In the genomic region with DNA sequence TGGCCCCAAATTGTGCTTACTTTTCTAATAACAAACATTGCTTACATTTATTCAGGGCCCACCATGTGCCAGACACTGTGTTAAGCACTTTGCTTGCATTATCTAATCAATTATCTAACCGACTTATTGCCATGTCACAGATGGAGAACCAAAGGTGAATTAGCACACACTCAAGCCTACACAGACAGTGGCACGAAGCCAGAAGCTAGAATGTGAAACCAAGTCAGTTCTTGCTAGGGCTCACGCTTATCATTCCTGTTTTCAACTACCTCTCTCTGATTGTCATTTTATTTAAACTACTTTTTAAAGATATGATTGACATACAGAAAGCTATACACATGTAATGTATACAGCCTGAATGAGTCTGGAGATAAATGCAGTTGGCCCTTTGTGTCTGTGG, we compare ENCODE assay signal across 16 cellular contexts.
"Had no signal": no experiment of that assay in that cellular context is flagged by ENCODE, and none has a peak within 500 bp of the region (broad histone marks: within the 10 kb centered on the region; RNA-seq: fewer than 3 reads in every experiment).

No MANE protein-coding gene starts in this region.

- DNase-seq: activated CD4-positive, alpha-beta T cell treated with anti-CD3 and anti-CD28 coated beads, Interleukin-2, amount 50 U/mL, for 1 hour; activated CD8-positive, alpha-beta memory T cell treated with anti-CD3 and anti-CD28 coated beads for 24 hours; activated naive CD8-positive, alpha-beta T cell treated with anti-CD3 and anti-CD28 coated beads, Interleukin-2, amount 10 ng/mL, durations not matched to agents 7 days and 5 days; brain microvascular endothelial cell; cerebellar nuclear complex; effector memory CD4-positive, alpha-beta T cell; heart right ventricle; islet precursor cell; left lung; stimulated activated CD4-positive, alpha-beta T cell treated with anti-CD3 and anti-CD28 coated beads, Interleukin-2, amount 100 ng/mL, for 48 hours; T-helper 9 cell; transverse colon had no signal

- H3K4me3 ChIP-seq: gastroesophageal sphincter, heart right ventricle, left lung, transverse colon had no signal

- H3K36me3 ChIP-seq: brain microvascular endothelial cell, gastroesophageal sphincter, heart right ventricle, left lung, transverse colon had no signal

- ATAC-seq: activated CD4-positive, CD25-positive, alpha-beta regulatory T cell treated with anti-CD3 and anti-CD28 coated beads, Interleukin-2, amount 50 U/mL, for 24 hours; gastroesophageal sphincter; heart right ventricle; left lung; natural killer cell treated with Interleukin-12 subunit alpha and Interleukin-12 subunit beta and Interleukin-15 and Interleukin-18, amount 100 ng/mL, for 72 hours; stimulated activated memory B cell treated with anti-CD40 and anti-IgM and Interleukin-4, amounts not matched to agents 10 μg/mL and 1 μg/mL and 100 μg/mL, for 72 hours had no signal

- H3K4me1 ChIP-seq: gastroesophageal sphincter, left lung, transverse colon had no signal

- H3K27ac ChIP-seq: brain microvascular endothelial cell, gastroesophageal sphincter, heart right ventricle, left lung, transverse colon had no signal

- H3K9me3 ChIP-seq: gastroesophageal sphincter, heart right ventricle, left lung, transverse colon had no signal

- H3K27me3 ChIP-seq: brain microvascular endothelial cell, gastroesophageal sphincter, heart right ventricle, left lung, transverse colon had no signal
